Comparison of ENCODE assay signal across 18 cellular contexts in the genomic region with DNA sequence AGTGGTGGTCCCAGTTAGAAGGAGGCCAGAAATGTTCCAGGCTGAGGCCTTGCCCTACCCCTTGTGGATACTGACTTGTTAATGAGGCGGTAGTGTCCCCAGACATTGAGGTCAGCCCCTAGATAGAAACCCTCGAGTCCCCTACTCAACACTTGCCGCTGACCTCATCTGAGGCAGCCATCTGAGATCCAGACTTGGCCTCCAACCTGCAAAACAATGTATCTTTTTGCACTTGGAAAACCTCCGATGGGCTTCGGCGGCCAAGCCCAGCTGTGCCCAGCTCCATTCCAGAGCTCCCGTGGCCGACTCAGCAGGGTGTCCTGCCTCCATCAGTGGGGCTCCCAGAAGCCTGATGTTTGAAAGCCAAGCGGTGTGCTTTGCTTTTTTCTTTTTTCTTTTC.
"Had no signal": no experiment of that assay in that cellular context is flagged by ENCODE, and none has a peak within 500 bp of the region (broad histone marks: within the 10 kb centered on the region; RNA-seq: fewer than 3 reads in every experiment).

No MANE protein-coding gene starts in this region.

- H3K27ac Mint-ChIP-seq: activated CD4-positive, alpha-beta T cell treated with anti-CD3 and anti-CD28 coated beads for 36 hours; activated T-helper 17 cell treated with anti-CD3 and anti-CD28 coated beads, Interleukin-2, amount 50 U/mL, for 72 hours; immature natural killer cell; naive thymus-derived CD4-positive, alpha-beta T cell; progenitor cell of endocrine pancreas; T-cell had no signal

- H3K4me3 ChIP-seq: SK-N-MC, tibial nerve had no signal

- H3K27me3 ChIP-seq: tibial nerve had no signal

- H3K4me1 Mint-ChIP-seq: activated CD4-positive, alpha-beta T cell treated with anti-CD3 and anti-CD28 coated beads for 36 hours; activated T-helper 17 cell treated with anti-CD3 and anti-CD28 coated beads, Interleukin-2, amount 50 U/mL, for 72 hours; immature natural killer cell had no signal

- DNase-seq: activated CD4-positive, alpha-beta T cell treated with anti-CD3 and anti-CD28 coated beads for 36 hours; activated naive CD4-positive, alpha-beta T cell treated with anti-CD3 and anti-CD28 coated beads for 36 hours; activated T-cell treated with anti-CD3 and anti-CD28 coated beads for 4 hours; central memory CD4-positive, alpha-beta T cell; cortex of kidney; effector CD8-positive, alpha-beta T cell; immature natural killer cell; mammary epithelial cell; naive thymus-derived CD4-positive, alpha-beta T cell; T1000 had no signal

- H3K9me3 ChIP-seq: neutrophil, tibial nerve had no signal

- H3K4me3 Mint-ChIP-seq: activated CD4-positive, alpha-beta T cell treated with anti-CD3 and anti-CD28 coated beads for 36 hours; activated naive CD4-positive, alpha-beta T cell treated with anti-CD3 and anti-CD28 coated beads for 36 hours; activated T-helper 17 cell treated with anti-CD3 and anti-CD28 coated beads, Interleukin-2, amount 50 U/mL, for 72 hours; immature natural killer cell; naive thymus-derived CD4-positive, alpha-beta T cell; T-cell had no signal

- ATAC-seq: activated CD4-positive, alpha-beta T cell treated with anti-CD3 and anti-CD28 coated beads for 36 hours; activated T-helper 17 cell treated with anti-CD3 and anti-CD28 coated beads, Interleukin-2, amount 50 U/mL, for 72 hours; naive thymus-derived CD4-positive, alpha-beta T cell; T-cell had no signal

- H3K36me3 Mint-ChIP-seq: naive thymus-derived CD4-positive, alpha-beta T cell; T-cell had no signal

- H3K36me3 ChIP-seq: neutrophil, tibial nerve had no signal

- H3K27ac ChIP-seq: epithelial cell of prostate, neutrophil, SK-N-MC, tibial nerve, VCaP had no signal

- H3K9me3 Mint-ChIP-seq: activated naive CD4-positive, alpha-beta T cell treated with anti-CD3 and anti-CD28 coated beads for 36 hours; activated T-helper 17 cell treated with anti-CD3 and anti-CD28 coated beads, Interleukin-2, amount 50 U/mL, for 72 hours; immature natural killer cell; naive thymus-derived CD4-positive, alpha-beta T cell; T-cell had no signal

- H3K27me3 Mint-ChIP-seq: activated CD4-positive, alpha-beta T cell treated with anti-CD3 and anti-CD28 coated beads for 36 hours; activated T-helper 17 cell treated with anti-CD3 and anti-CD28 coated beads, Interleukin-2, amount 50 U/mL, for 72 hours; progenitor cell of endocrine pancreas had no signal
